In genomic region chr9:128657344-128657704, GRCh38 we compare ENCODE assay signal across 8 cellular contexts. TPM values are rescaled to one million over a fixed set of nuclear protein-coding genes. Genes with fewer than 3 reads are reported as not detected.
DNase-seq lines count a peak whose midpoint lies in the region; ATAC-seq and TF ChIP-seq lines count a peak whose summit lies in the region.

No MANE protein-coding gene starts in this region.

- H3K4me3 ChIP-seq in lower lobe of right lung (peak overlapping the region; percentile 70), testis (peak overlapping the region; percentile 66 to 76)

- no peaks in the 10 kb centered on the region for H3K27me3 Mint-ChIP-seq in activated naive CD8-positive, alpha-beta T cell treated with anti-CD3 and anti-CD28 coated beads, Interleukin-2, amount 50 U/mL, for 24 hours

- ATAC-seq in activated naive CD8-positive, alpha-beta T cell treated with anti-CD3 and anti-CD28 coated beads, Interleukin-2, amount 50 U/mL, for 24 hours: no peak
- no peak for ATAC-seq in lower lobe of right lung
- no peak for ATAC-seq in omental fat pad (ENCODE audit: low FRiP score)
- no peak for ATAC-seq in HG02885 (IDR thresholded peaks at IDR 0.05; ENCODE audit: poor library complexity, unreplicated experiment)

- H3K9me3 ChIP-seq in lower lobe of right lung (no peaks in the 10 kb centered on the region), testis (no peaks in the 10 kb centered on the region)

- no peaks in the 10 kb centered on the region for H3K27me3 ChIP-seq in lower lobe of right lung (ENCODE audit: low read depth)
- no peaks in the 10 kb centered on the region for H3K27me3 ChIP-seq in testis

- H3K36me3 Mint-ChIP-seq in activated naive CD8-positive, alpha-beta T cell treated with anti-CD3 and anti-CD28 coated beads, Interleukin-2, amount 50 U/mL, for 24 hours (ENCODE audit: low read depth): no peaks in the 10 kb centered on the region

- TF ChIP-seq CTCF in lower lobe of right lung (IDR thresholded peaks at IDR 0.05) (no peak), testis (IDR thresholded peaks at IDR 0.05) (no peak), omental fat pad (IDR thresholded peaks at IDR 0.05) (no peak)

- DNase-seq in activated CD4-positive, alpha-beta T cell treated with anti-CD3 and anti-CD28 coated beads, Interleukin-2, amount 50 U/mL, for 48 hours: peak; percentile 10
- DNase-seq in activated CD4-positive, alpha-beta T cell treated with anti-CD3 and anti-CD28 coated beads for 1 hour: no peak
- no peak for DNase-seq in activated naive CD8-positive, alpha-beta T cell treated with anti-CD3 and anti-CD28 coated beads, Interleukin-2, amount 50 U/mL, for 24 hours
- DNase-seq in lower lobe of right lung (no peak), testis (no peak), omental fat pad (ENCODE audit: low spot score) (no peak), NCI-H69 (lab: John Stamatoyannopoulos, UW) (no peak)

- H3K4me1 Mint-ChIP-seq in activated naive CD8-positive, alpha-beta T cell treated with anti-CD3 and anti-CD28 coated beads, Interleukin-2, amount 50 U/mL, for 24 hours: peaks cover 7% of the 10 kb centered on the region

- intact Hi-C loops in lower lobe of right lung (cut with DNase I) (no loop called here), testis (cut with DNase I; ENCODE audit: low total_unique reads) (no loop called here)

- H3K36me3 ChIP-seq in lower lobe of right lung: no peaks in the 10 kb centered on the region
- no peaks in the 10 kb centered on the region for H3K36me3 ChIP-seq in testis (ENCODE audit: low read depth, missing control alignments)

- peak overlapping the region; percentile 86 for H3K4me3 Mint-ChIP-seq in activated naive CD8-positive, alpha-beta T cell treated with anti-CD3 and anti-CD28 coated beads, Interleukin-2, amount 50 U/mL, for 24 hours

- H3K27ac ChIP-seq in lower lobe of right lung (peak overlapping the region; percentile 100), testis (peak overlapping the region; percentile 99)

- H3K4me1 ChIP-seq in lower lobe of right lung: no peaks in the 10 kb centered on the region
- H3K4me1 ChIP-seq in testis: peaks cover 3% of the 10 kb centered on the region

- TF ChIP-seq POLR2A in testis (IDR thresholded peaks at IDR 0.05): no peak

- no peaks in the 10 kb centered on the region for H3K9me3 Mint-ChIP-seq in activated naive CD8-positive, alpha-beta T cell treated with anti-CD3 and anti-CD28 coated beads, Interleukin-2, amount 50 U/mL, for 24 hours

- H3K27ac Mint-ChIP-seq in activated naive CD8-positive, alpha-beta T cell treated with anti-CD3 and anti-CD28 coated beads, Interleukin-2, amount 50 U/mL, for 24 hours: peak overlapping the region; percentile 100

- WGBS in testis, 2 donors: 74 to 82% methylated on average over 13 of the region's 13 CpGs

RNA-seq across cellular contexts. Expression of gene DYNC2I2, which starts 0.7 kb away (rescaled TPM):
- total RNA-seq in lower lobe of right lung: 37.3 TPM
- total RNA-seq in testis: 10 to 100 TPM; 78.4 to 96.7 TPM
- polyA plus RNA-seq in testis (ENCODE audit: insufficient read depth, low read depth, low replicate concordance): 102 TPM
- total RNA-seq in omental fat pad: 10 to 100 TPM; 12.8 to 24.7 (median 21.3) TPM

RNA-seq across cellular contexts. Expression of gene SET, which starts 31.7 kb away (rescaled TPM):
- total RNA-seq in lower lobe of right lung (197 TPM), testis (100 to 1,000 TPM; 113 to 142 TPM), omental fat pad (100 to 1,000 TPM; 112 to 226 (median 139) TPM)
- polyA plus RNA-seq in testis (ENCODE audit: insufficient read depth, low read depth, low replicate concordance): 159 TPM

RNA-seq across cellular contexts. Expression of gene PKN3, which starts 45.0 kb away (rescaled TPM):
- total RNA-seq in lower lobe of right lung (11.1 TPM), testis (1 to 10 TPM; 3.6 to 7.2 TPM), omental fat pad (10 to 100 TPM in 1 of 4 donors, 1 to 10 TPM in 3; 4.2 to 12.0 (median 7.5) TPM)
- polyA plus RNA-seq in testis (ENCODE audit: insufficient read depth, low read depth, low replicate concordance): 4.2 TPM

Comparison
In these comparisons a context has a peak if more than half of its experiments do, and no peak if none do; other contexts are left out.
1. DNase-seq: peak in activated CD4-positive, alpha-beta T cell treated with anti-CD3 and anti-CD28 coated beads, Interleukin-2, amount 50 U/mL, for 48 hours (2 of 2); none in activated CD4-positive, alpha-beta T cell treated with anti-CD3 and anti-CD28 coated beads for 1 hour (single experiment), activated naive CD8-positive, alpha-beta T cell treated with anti-CD3 and anti-CD28 coated beads, Interleukin-2, amount 50 U/mL, for 24 hours (single experiment), lower lobe of right lung (single experiment), testis (single experiment), omental fat pad (single experiment) and NCI-H69 (single experiment).